8 cellular contexts compared by ENCODE assay signal in genomic region chr19:52638601-52639000, GRCh38. TPM values are rescaled to one million over a fixed set of nuclear protein-coding genes. Genes with fewer than 3 reads are reported as not detected.
DNase-seq lines count a peak whose midpoint lies in the region; ATAC-seq, FAIRE-seq and TF ChIP-seq lines count a peak whose summit lies in the region.

No MANE protein-coding gene starts in this region.

- no peaks in the 10 kb centered on the region for H3K27me3 Mint-ChIP-seq in activated CD4-positive, alpha-beta memory T cell treated with anti-CD3 and anti-CD28 coated beads, Interleukin-2, amount 10 ng/mL, durations not matched to agents 7 days and 5 days

- POLR2A ChIA-PET in activated CD4-positive, alpha-beta memory T cell treated with anti-CD3 and anti-CD28 coated beads, Interleukin-2, amount 10 ng/mL, durations not matched to agents 7 days and 5 days (lab: Charles Lee): interaction anchor here (1.0 kb wide), 1 partner anchor 449 kb away, joined by 3 read pairs; the partner anchor contains the start of gene PPP2R1A

- CTCF ChIA-PET in activated CD4-positive, alpha-beta memory T cell treated with anti-CD3 and anti-CD28 coated beads, Interleukin-2, amount 10 ng/mL, durations not matched to agents 7 days and 5 days (lab: Charles Lee): no interaction called here

- peak overlapping the region; percentile 95 for H3K4me3 Mint-ChIP-seq in activated CD4-positive, alpha-beta memory T cell treated with anti-CD3 and anti-CD28 coated beads, Interleukin-2, amount 10 ng/mL, durations not matched to agents 7 days and 5 days

- FAIRE-seq in pancreas (lab: Jason Lieb, UNC): no peak

- H3K4me1 ChIP-seq in pancreas: no peaks in the 10 kb centered on the region

- TF ChIP-seq CTCF in pancreas (IDR thresholded peaks at IDR 0.05): no peak

- peaks cover 21% of the 10 kb centered on the region for H3K4me1 Mint-ChIP-seq in activated CD4-positive, alpha-beta memory T cell treated with anti-CD3 and anti-CD28 coated beads, Interleukin-2, amount 10 ng/mL, durations not matched to agents 7 days and 5 days

- 17 to 18% methylated on average over 14 of the region's 14 CpGs for WGBS in pancreas, 2 donors

- intact Hi-C loops in Right ventricle myocardium superior (cut with DNase I): no loop called here
- intact Hi-C loops in pancreas (cut with DNase I): no loop called here

- H3K36me3 Mint-ChIP-seq in activated CD4-positive, alpha-beta memory T cell treated with anti-CD3 and anti-CD28 coated beads, Interleukin-2, amount 10 ng/mL, durations not matched to agents 7 days and 5 days (ENCODE audit: low read depth): peaks cover 59% of the 10 kb centered on the region

- H3K9me3 Mint-ChIP-seq in activated CD4-positive, alpha-beta memory T cell treated with anti-CD3 and anti-CD28 coated beads, Interleukin-2, amount 10 ng/mL, durations not matched to agents 7 days and 5 days: peaks cover 30% of the 10 kb centered on the region

- no peaks in the 10 kb centered on the region for H3K9me3 ChIP-seq in pancreas

- DNase-seq in NCI-H82 (lab: John Stamatoyannopoulos, UW): peak; percentile 53
- DNase-seq in NCI-H82 treated with DMSO at 0.1 percent for 48 hours (lab: John Stamatoyannopoulos, UW; ENCODE audit: unreplicated experiment): no peak
- no peak for DNase-seq in activated CD4-positive, alpha-beta memory T cell treated with anti-CD3 and anti-CD28 coated beads, Interleukin-2, amount 10 ng/mL, durations not matched to agents 7 days and 5 days
- DNase-seq in Right ventricle myocardium superior: peak; percentile 49
- DNase-seq in pancreas: peak in 4 of 6 donors; percentile 6 to 48 (median 24)
- no peak for DNase-seq in HuH-7 (ENCODE audit: low spot score)
- no peak for DNase-seq in HT-29 (ENCODE audit: low spot score)

- peak overlapping the region in 3 of 4 donors; percentile 1 to 74 (median 59) for H3K4me3 ChIP-seq in pancreas

- H3K27me3 ChIP-seq in pancreas: no peaks in the 10 kb centered on the region

- no peak overlapping the region for H3K27ac Mint-ChIP-seq in activated CD4-positive, alpha-beta memory T cell treated with anti-CD3 and anti-CD28 coated beads, Interleukin-2, amount 10 ng/mL, durations not matched to agents 7 days and 5 days

- H3K36me3 ChIP-seq in pancreas: no peaks in the 10 kb centered on the region

- peak; percentile 13 for ATAC-seq in HG02981 (IDR thresholded peaks at IDR 0.05; ENCODE audit: unreplicated experiment)
- ATAC-seq in Right ventricle myocardium superior (ENCODE audit: poor library complexity): peak; percentile 25
- peak; percentile 12 to 34 (median 24) for ATAC-seq in pancreas

- peak overlapping the region in 1 of 4 donors; percentile 20 for H3K27ac ChIP-seq in pancreas

RNA-seq across cellular contexts. Expression of gene ZNF83, which starts 0.4 kb away (rescaled TPM):
- 10 to 100 TPM; 49.1 to 49.7 TPM for total RNA-seq in activated CD4-positive, alpha-beta memory T cell treated with anti-CD3 and anti-CD28 coated beads, Interleukin-2, amount 10 ng/mL, durations not matched to agents 7 days and 5 days
- total RNA-seq in Right ventricle myocardium superior: 15.6 TPM
- 10 to 100 TPM in 5 of 6 donors, 1 to 10 TPM in 1; 8.7 to 36.9 (median 16.9) TPM for total RNA-seq in pancreas
- polyA plus RNA-seq in pancreas: 10 to 100 TPM; 57.1 to 86.8 TPM
- total RNA-seq in HT-29 (2014; rRNA removed; shearing (Covaris generic)): 5.7 and 6.4 TPM in 2 replicates

Comparison
In these comparisons a context has a peak if more than half of its experiments do, and no peak if none do; other contexts are left out.
1. DNase-seq: peak in NCI-H82 (single experiment), Right ventricle myocardium superior (single experiment) and pancreas (4 of 6); none in NCI-H82 treated with DMSO at 0.1 percent for 48 hours (single experiment), activated CD4-positive, alpha-beta memory T cell treated with anti-CD3 and anti-CD28 coated beads, Interleukin-2, amount 10 ng/mL, durations not matched to agents 7 days and 5 days (single experiment), HuH-7 (single experiment) and HT-29 (single experiment).
2. Peak in every context shown above with its lines, with median percentiles within 50 percentile points of each other: ATAC-seq.